ENCODE assay signal across 27 cellular contexts in genomic region chr17:81439926-81440450, GRCh38.
"Had no signal": no experiment of that assay in that cellular context is flagged by ENCODE, and none has a peak within 500 bp of the region (broad histone marks: within the 10 kb centered on the region; RNA-seq: fewer than 3 reads in every experiment).

No MANE protein-coding gene starts in this region.

- H3K4me3 ChIP-seq: colonic mucosa, esophagus muscularis mucosa, heart right ventricle, left lung, mucosa of descending colon, prostate gland, suprapubic skin, transverse colon, upper lobe of right lung, uterus had no signal

- FAIRE-seq: endothelial cell of umbilical vein, islet of Langerhans, small intestine had no signal

- H3K4me1 Mint-ChIP-seq: mesothelial cell of epicardium had no signal

- H3K4me3 Mint-ChIP-seq: dendritic cell treated with granulocyte-macrophage colony-stimulating factor and Interleukin-4, amounts not matched to agents 40 ng/mL and 50 ng/mL, for 4 days; mesothelial cell of epicardium; natural killer cell treated with Interleukin-12 subunit alpha and Interleukin-12 subunit beta and Interleukin-15 and Interleukin-18, amount 100 ng/mL, for 72 hours; neural crest cell; stimulated activated naive B cell treated with anti-CD40 and anti-IgM and Interleukin-4, amounts not matched to agents 10 μg/mL and 1 μg/mL and 100 μg/mL, for 72 hours; stimulated activated naive CD8-positive, alpha-beta T cell treated with anti-CD3 and anti-CD28 coated beads, Interleukin-15, amount 100 ng/mL, for 72 hours had no signal

- H3K27ac Mint-ChIP-seq: dendritic cell treated with granulocyte-macrophage colony-stimulating factor and Interleukin-4, amounts not matched to agents 40 ng/mL and 50 ng/mL, for 4 days; mesothelial cell of epicardium; natural killer cell treated with Interleukin-12 subunit alpha and Interleukin-12 subunit beta and Interleukin-15 and Interleukin-18, amount 100 ng/mL, for 72 hours; stimulated activated naive B cell treated with anti-CD40 and anti-IgM and Interleukin-4, amounts not matched to agents 10 μg/mL and 1 μg/mL and 100 μg/mL, for 72 hours; stimulated activated naive CD8-positive, alpha-beta T cell treated with anti-CD3 and anti-CD28 coated beads, Interleukin-15, amount 100 ng/mL, for 72 hours had no signal

- H3K9me3 ChIP-seq: colonic mucosa, esophagus muscularis mucosa, heart right ventricle, left lung, mucosa of descending colon, prostate gland, suprapubic skin, transverse colon, upper lobe of right lung, uterus had no signal

- H3K36me3 ChIP-seq: colonic mucosa, prostate gland, transverse colon, upper lobe of right lung, uterus had no signal

- H3K4me1 ChIP-seq: foreskin keratinocyte, parathyroid adenoma had no signal

- DNase-seq: colonic mucosa; effector CD8-positive, alpha-beta T cell; foreskin keratinocyte; heart right ventricle; hippocampal formation; left cardiac atrium; left lung; mucosa of descending colon; naive B cell; right cardiac atrium; small intestine; stimulated activated CD4-positive, alpha-beta T cell treated with anti-CD3 and anti-CD28 coated beads, Interleukin-2, amount 100 ng/mL, for 48 hours; stimulated activated naive B cell treated with anti-CD40 and anti-IgM and Interleukin-4, amounts not matched to agents 10 μg/mL and 1 μg/mL and 100 μg/mL, for 72 hours; stimulated activated naive CD8-positive, alpha-beta T cell treated with anti-CD3 and anti-CD28 coated beads, Interleukin-15, amount 100 ng/mL, for 72 hours; transverse colon; upper lobe of right lung; uterus had no signal

- H3K9ac ChIP-seq: parathyroid adenoma had no signal

- H3K9me3 Mint-ChIP-seq: dendritic cell treated with granulocyte-macrophage colony-stimulating factor and Interleukin-4, amounts not matched to agents 40 ng/mL and 50 ng/mL, for 4 days; mesothelial cell of epicardium; naive B cell; natural killer cell treated with Interleukin-12 subunit alpha and Interleukin-12 subunit beta and Interleukin-15 and Interleukin-18, amount 100 ng/mL, for 72 hours; neural crest cell; stimulated activated naive B cell treated with anti-CD40 and anti-IgM and Interleukin-4, amounts not matched to agents 10 μg/mL and 1 μg/mL and 100 μg/mL, for 72 hours; stimulated activated naive CD8-positive, alpha-beta T cell treated with anti-CD3 and anti-CD28 coated beads, Interleukin-15, amount 100 ng/mL, for 72 hours had no signal

- H3K36me3 Mint-ChIP-seq: mesothelial cell of epicardium; naive B cell; natural killer cell treated with Interleukin-12 subunit alpha and Interleukin-12 subunit beta and Interleukin-15 and Interleukin-18, amount 100 ng/mL, for 72 hours; stimulated activated naive B cell treated with anti-CD40 and anti-IgM and Interleukin-4, amounts not matched to agents 10 μg/mL and 1 μg/mL and 100 μg/mL, for 72 hours had no signal

- ATAC-seq: foreskin keratinocyte; heart right ventricle; left cardiac atrium; left lung; mucosa of descending colon; natural killer cell treated with Interleukin-12 subunit alpha and Interleukin-12 subunit beta and Interleukin-15 and Interleukin-18, amount 100 ng/mL, for 72 hours; right cardiac atrium; stimulated activated naive CD8-positive, alpha-beta T cell treated with anti-CD3 and anti-CD28 coated beads, Interleukin-15, amount 100 ng/mL, for 72 hours; upper lobe of right lung had no signal

- H3K27ac ChIP-seq: colonic mucosa, esophagus muscularis mucosa, foreskin keratinocyte, heart right ventricle, left lung, parathyroid adenoma, prostate gland, suprapubic skin, transverse colon, upper lobe of right lung, uterus had no signal
